In the genomic region with DNA sequence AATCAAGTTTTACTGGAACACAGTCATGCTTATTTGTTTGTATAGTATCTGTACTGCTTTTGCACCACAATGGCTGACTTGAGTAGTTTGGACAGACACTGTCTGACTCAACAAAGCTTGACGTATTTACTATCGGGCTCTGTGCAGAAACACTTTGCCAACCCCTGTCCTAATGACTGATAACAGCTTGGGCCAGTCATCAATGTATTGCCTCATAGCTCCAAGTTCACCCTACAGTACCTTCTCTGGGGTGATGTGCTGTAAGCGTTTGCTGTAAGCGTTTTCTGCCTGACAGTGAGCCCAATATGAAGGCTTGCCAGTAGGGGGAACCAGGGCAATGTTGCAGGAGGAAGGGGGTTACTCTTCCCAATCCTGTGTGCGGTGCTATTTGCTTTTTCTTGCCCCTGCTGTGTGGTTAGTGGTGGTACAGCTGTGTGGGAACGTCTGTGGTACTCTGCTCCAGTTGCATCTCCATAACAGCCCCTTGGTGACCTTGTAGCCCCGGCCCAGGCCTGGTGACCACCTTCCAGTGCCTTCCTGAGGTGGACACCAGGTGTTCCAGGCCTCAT, we compare ENCODE assay signal across 8 cellular contexts. TPM values are rescaled to one million over a fixed set of nuclear protein-coding genes. Genes with fewer than 3 reads are reported as not detected.
DNase-seq lines count a peak whose midpoint lies in the region; ATAC-seq, FAIRE-seq and TF ChIP-seq lines count a peak whose summit lies in the region.

No MANE protein-coding gene starts in this region.

- no peak for TF ChIP-seq POLR2A in GM12878 (IDR thresholded peaks at IDR 0.05; ENCODE audit: low read depth, low read length)

- no peak overlapping the region for H3K4me3 ChIP-seq in GM12864 (ENCODE audit: low read depth, low read length)
- no peak overlapping the region for H3K4me3 ChIP-seq in GM12878

- peaks cover 0 to 1% of the 10 kb centered on the region in 2 experiments; a peak in 1 of 4 replicates for H3K27me3 ChIP-seq in GM12878 (replicated peaks in 1 of 2; ENCODE audit: control insufficient read depth in 2 of 2, insufficient read depth in 2 of 2, low read length in 1 of 2)

- no peak for TF ChIP-seq EP300 in GM12878 (IDR thresholded peaks at IDR 0.05; ENCODE audit: borderline replicate concordance in 1 of 2, control insufficient read depth in 1 of 2, low read depth in 2 of 2, low read length in 2 of 2)

- no peak overlapping the region for H2AFZ ChIP-seq in GM12878 (ENCODE audit: control insufficient read depth, low read depth, low read length)

- SMC1A ChIA-PET in GM12878 (lab: Charles Lee; ENCODE audit: uncharacterized antibody, unreplicated experiment): interaction anchor here (0.9 to 1.2 kb wide), 4 partner anchors 25 to 238 kb away, joined by 3 to 5 read pairs (median 3); no protein-coding TSS in a partner anchor

- TF ChIP-seq RAD21 in GM12878 (IDR thresholded peaks at IDR 0.05; ENCODE audit: insufficient read depth, low read depth, low read length): peak; percentile 39

- RAD21 ChIA-PET in GM12878 (lab: Charles Lee; ENCODE audit: unreplicated experiment): interaction anchor here (1.2 to 1.6 kb wide), 2 partner anchors 138 to 149 kb away, joined by 3 to 4 read pairs; no protein-coding TSS in a partner anchor

- H3K36me3 ChIP-seq in GM12878 (ENCODE audit: control insufficient read depth in 2 of 2, insufficient read depth in 2 of 2, low read length in 1 of 2): no peaks in the 10 kb centered on the region

- peak; percentile 72 for TF ChIP-seq CTCF in GM12864 (IDR thresholded peaks at IDR 0.05; ENCODE audit: low read depth, low read length, missing control alignments)
- TF ChIP-seq CTCF in GM12878 (IDR thresholded peaks at IDR 0.05 in 2 of 3, conservative IDR thresholded peaks at IDR 0.05 in 1 of 3; ENCODE audit: control insufficient read depth in 2 of 3, extremely low read depth in 1 of 3, insufficient read depth in 1 of 3, low read depth in 3 of 3, low read length in 3 of 3): peak; percentile 43 to 53 (median 47)

- H3K9me3 ChIP-seq in GM12878 (replicated peaks; ENCODE audit: control insufficient read depth, insufficient read depth, low read length): no peaks in the 10 kb centered on the region; the same call in 2 of the 3 replicates

- H3K4me2 ChIP-seq in GM12878 (ENCODE audit: control insufficient read depth, insufficient read depth): no peak overlapping the region

- no peak overlapping the region for H3K9ac ChIP-seq in GM12878 (ENCODE audit: control insufficient read depth, insufficient read depth, low read length)

- no peaks in the 10 kb centered on the region for H3K4me1 ChIP-seq in GM12878 (ENCODE audit: control insufficient read depth, insufficient read depth, low read length)

- FAIRE-seq in GM12878 (lab: Jason Lieb, UNC): no peak

- H4K20me1 ChIP-seq in GM12878 (ENCODE audit: control insufficient read depth, insufficient read depth): no peaks in the 10 kb centered on the region

- intact Hi-C loops in GM12878 (cut with micrococcal nuclease; ENCODE audit: unreplicated experiment): no loop called here

- POLR2A ChIA-PET in GM12878 (lab: Charles Lee): no interaction called here

- no TSS peak for BruUV-seq in GM12878 (replicated peaks; lab: Mats Ljungman, UMichigan)

- no peaks in the 10 kb centered on the region for H3K79me2 ChIP-seq in GM12878 (ENCODE audit: control insufficient read depth, insufficient read depth, low read length)

- 4% methylated on average over 7 of the region's 7 CpGs for WGBS in GM12878 (ENCODE audit: insufficient coverage, insufficient replicate concordance, low lambda C conversion rate, missing lambda C conversion rate)

- in situ Hi-C loops in GM12878 (cut with MboI): loop anchor here (5.0 to 10.0 kb wide), 2 partner anchors 147 to 445 kb away; no protein-coding TSS in a partner anchor

- ATAC-seq in GM12878 (peak; percentile 74), left lobe of liver (peak; percentile 92), GM21360 (IDR thresholded peaks at IDR 0.05; ENCODE audit: unreplicated experiment) (no peak), HG02678 (IDR thresholded peaks at IDR 0.05; ENCODE audit: unreplicated experiment) (no peak)

- no peak overlapping the region for H3K27ac ChIP-seq in GM12878 (ENCODE audit: control insufficient read depth, insufficient read depth)

- DNase-seq in A172 (ENCODE audit: low spot score) (peak; percentile 9), GM12864 (ENCODE audit: low read depth) (no peak), NCI-H2227 treated with DMSO at 0.1 percent for 48 hours (lab: John Stamatoyannopoulos, UW) (peak; percentile 22), GM12878 (ENCODE audit: low read depth, low spot score) (no peak), left lobe of liver (ENCODE audit: low spot score) (peak; percentile 80), GF-D8 (lab: John Stamatoyannopoulos, UW) (no peak)

- CTCF ChIA-PET in GM12878 (lab: Yijun Ruan, JAX): interaction anchor here (0.8 to 2.0 kb wide), 12 partner anchors 13 to 337 kb away, joined by 3 to 9 read pairs (median 4); no protein-coding TSS in a partner anchor

TF ChIP-seq in GM12878, 131 proteins besides CTCF, POLR2A, EP300 and RAD21 (continues in another document):
- TF ChIP-seq ESRRA (IDR thresholded peaks at IDR 0.05; ENCODE audit: low read length): no peak
- TF ChIP-seq MEF2A (IDR thresholded peaks at IDR 0.05; ENCODE audit: insufficient read depth, low read depth, low read length): no peak
- TF ChIP-seq CREM (IDR thresholded peaks at IDR 0.05; ENCODE audit: low read depth): no peak
- no peak for TF ChIP-seq RCOR1 (conservative IDR thresholded peaks at IDR 0.05; ENCODE audit: low read depth, low read length)
- TF ChIP-seq SMAD1 (IDR thresholded peaks at IDR 0.05; ENCODE audit: low read depth, partially characterized antibody): no peak
- TF ChIP-seq PML (IDR thresholded peaks at IDR 0.05; ENCODE audit: low read length): no peak
- no peak for TF ChIP-seq FOXK2 (IDR thresholded peaks at IDR 0.05)
- TF ChIP-seq GATAD2B (conservative IDR thresholded peaks at IDR 0.05; ENCODE audit: low read depth): no peak
- TF ChIP-seq, protein P1, sequence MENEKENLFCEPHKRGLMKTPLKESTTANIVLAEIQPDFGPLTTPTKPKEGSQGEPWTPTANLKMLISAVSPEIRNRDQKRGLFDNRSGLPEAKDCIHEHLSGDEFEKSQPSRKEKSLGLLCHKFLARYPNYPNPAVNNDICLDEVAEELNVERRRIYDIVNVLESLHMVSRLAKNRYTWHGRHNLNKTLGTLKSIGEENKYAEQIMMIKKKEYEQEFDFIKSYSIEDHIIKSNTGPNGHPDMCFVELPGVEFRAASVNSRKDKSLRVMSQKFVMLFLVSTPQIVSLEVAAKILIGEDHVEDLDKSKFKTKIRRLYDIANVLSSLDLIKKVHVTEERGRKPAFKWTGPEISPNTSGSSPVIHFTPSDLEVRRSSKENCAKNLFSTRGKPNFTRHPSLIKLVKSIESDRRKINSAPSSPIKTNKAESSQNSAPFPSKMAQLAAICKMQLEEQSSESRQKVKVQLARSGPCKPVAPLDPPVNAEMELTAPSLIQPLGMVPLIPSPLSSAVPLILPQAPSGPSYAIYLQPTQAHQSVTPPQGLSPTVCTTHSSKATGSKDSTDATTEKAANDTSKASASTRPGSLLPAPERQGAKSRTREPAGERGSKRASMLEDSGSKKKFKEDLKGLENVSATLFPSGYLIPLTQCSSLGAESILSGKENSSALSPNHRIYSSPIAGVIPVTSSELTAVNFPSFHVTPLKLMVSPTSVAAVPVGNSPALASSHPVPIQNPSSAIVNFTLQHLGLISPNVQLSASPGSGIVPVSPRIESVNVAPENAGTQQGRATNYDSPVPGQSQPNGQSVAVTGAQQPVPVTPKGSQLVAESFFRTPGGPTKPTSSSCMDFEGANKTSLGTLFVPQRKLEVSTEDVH (IDR thresholded peaks at IDR 0.05; ENCODE audit: low read depth, partially characterized antibody): no peak
- TF ChIP-seq YBX1 (IDR thresholded peaks at IDR 0.05): no peak

RNA-seq across cellular contexts. Expression of gene CCDC177, which starts 5.4 kb away (rescaled TPM):
- not detected in 2 replicates for total RNA-seq in A172 (2014; rRNA removed; shearing (Covaris generic))
- not detected in 2 replicates for total RNA-seq in GM12878 (2013; cell fraction: nucleolus; rRNA removed)
- total RNA-seq in GM12878 (2014; rRNA removed) (not detected in 2 replicates), GM12878 (2014; rRNA removed; fragmentation: Illumina TruSeq; extraction: Trizol) (not detected in 2 replicates), GM12878 (2021) (not detected in 2 replicates), left lobe of liver (0.08 TPM)
- polyA plus RNA-seq in GM12878 (2011; ENCODE audit: low read depth): not detected
- polyA plus RNA-seq in GM12878 (2011; rRNA removed) (not detected in 2 replicates), GM12878 (2014; fragmentation: Illumina TruSeq; extraction: Trizol) (not detected in 2 replicates), GM12878 (2014; fragmentation: Nextera tagmentation; extraction: Ambion mirVana) (not detected), GM12878 (2014; rRNA removed) (not detected in 2 replicates), GM12878 (2016; fragmentation: Nextera tagmentation; extraction: Ambion mirVana) (not detected)
- polyA plus RNA-seq in GM12878 (2011; cell fraction: cytosol; rRNA removed): not detected in 2 replicates
- not detected in 2 replicates for polyA plus RNA-seq in GM12878 (2011; cell fraction: nucleus; rRNA removed)
- not detected in 2 replicates for polyA plus RNA-seq in GM12878 (2012)
- not detected in 2 replicates for polyA minus RNA-seq in GM12878 (2011; rRNA and poly(A)+ RNA removed)
- polyA minus RNA-seq in GM12878 (2011; cell fraction: cytosol; rRNA and poly(A)+ RNA removed): not detected in 2 replicates
- not detected in 2 replicates for polyA minus RNA-seq in GM12878 (2011; cell fraction: nucleus; rRNA and poly(A)+ RNA removed)

RNA-seq across cellular contexts. Expression of gene SUSD6, which starts 31.3 kb away (rescaled TPM):
- total RNA-seq in A172 (2014; rRNA removed; shearing (Covaris generic)): 2.4 and 3.1 TPM in 2 replicates
- 59.8 and 61.3 TPM in 2 replicates for total RNA-seq in GM12878 (2013; cell fraction: nucleolus; rRNA removed)
- total RNA-seq in GM12878 (2014; rRNA removed): 6.9 and 8.3 TPM in 2 replicates
- total RNA-seq in GM12878 (2014; rRNA removed; fragmentation: Illumina TruSeq; extraction: Trizol): 11.0 and 11.1 TPM in 2 replicates
- total RNA-seq in GM12878 (2021): 39.8 and 40.1 TPM in 2 replicates
- 18.4 TPM for polyA plus RNA-seq in GM12878 (2011; ENCODE audit: low read depth)
- 11.3 and 16.7 TPM in 2 replicates for polyA plus RNA-seq in GM12878 (2011; rRNA removed)
- polyA plus RNA-seq in GM12878 (2011; cell fraction: cytosol; rRNA removed): 13.8 and 14.1 TPM in 2 replicates
- 38.9 and 46.9 TPM in 2 replicates for polyA plus RNA-seq in GM12878 (2011; cell fraction: nucleus; rRNA removed)
- 23.6 and 27.7 TPM in 2 replicates for polyA plus RNA-seq in GM12878 (2012)
- 19.4 and 23.7 TPM in 2 replicates for polyA plus RNA-seq in GM12878 (2014; fragmentation: Illumina TruSeq; extraction: Trizol)
- 1 to 10 TPM; 6.6 to 9.4 TPM for polyA plus RNA-seq in GM12878 (2014; fragmentation: Nextera tagmentation; extraction: Ambion mirVana)
- 25.8 and 31.1 TPM in 2 replicates for polyA plus RNA-seq in GM12878 (2014; rRNA removed)
- polyA plus RNA-seq in GM12878 (2016; fragmentation: Nextera tagmentation; extraction: Ambion mirVana): 10 to 100 TPM; 27.1 to 33.7 TPM
- 17.6 and 19.5 TPM in 2 replicates for polyA minus RNA-seq in GM12878 (2011; rRNA and poly(A)+ RNA removed)
- polyA minus RNA-seq in GM12878 (2011; cell fraction: cytosol; rRNA and poly(A)+ RNA removed): 5.1 and 5.6 TPM in 2 replicates
- 14.9 and 32.6 TPM in 2 replicates for polyA minus RNA-seq in GM12878 (2011; cell fraction: nucleus; rRNA and poly(A)+ RNA removed)
- total RNA-seq in left lobe of liver: 14.8 TPM

Comparison
In these comparisons a context has a peak if more than half of its experiments do, and no peak if none do; other contexts are left out.
1. DNase-seq: peak in A172 (single experiment), NCI-H2227 treated with DMSO at 0.1 percent for 48 hours (single experiment) and left lobe of liver (single experiment); none in GM12864 (single experiment), GM12878 (single experiment) and GF-D8 (single experiment).
2. ATAC-seq: peak in GM12878 (single experiment) and left lobe of liver (single experiment); none in GM21360 (single experiment) and HG02678 (single experiment).